Comparison of ENCODE assay signal across 8 cellular contexts in genomic region chr19:7904074-7905020, GRCh38. TPM values are rescaled to one million over a fixed set of nuclear protein-coding genes. Genes with fewer than 3 reads are reported as not detected.
DNase-seq lines count a peak whose midpoint lies in the region; ATAC-seq, FAIRE-seq and TF ChIP-seq lines count a peak whose summit lies in the region.

No MANE protein-coding gene starts in this region.

- ATAC-seq in GM19397 (IDR thresholded peaks at IDR 0.05; ENCODE audit: unreplicated experiment) (peak; percentile 30), HG03520 (IDR thresholded peaks at IDR 0.05; ENCODE audit: unreplicated experiment) (peak; percentile 26), omental fat pad (ENCODE audit: low FRiP score) (peak; percentile 5)
- peak; percentile 50 for ATAC-seq in activated CD8-positive, alpha-beta T cell treated with anti-CD3 and anti-CD28 coated beads for 36 hours

- POLR2A ChIA-PET in activated CD8-positive, alpha-beta T cell treated with anti-CD3 and anti-CD28 coated beads for 36 hours (lab: Charles Lee) = interaction anchor here (0.9 to 1.5 kb wide), 3 partner anchors 10 to 16 kb away, joined by 3 to 13 read pairs (median 13); partner anchors contain the start of genes SNAPC2 and TGFBR3L

- no peaks in the 10 kb centered on the region for H3K9me3 Mint-ChIP-seq in Calu3 (ENCODE audit: low read depth, unreplicated experiment)
- H3K9me3 Mint-ChIP-seq in activated CD8-positive, alpha-beta T cell treated with anti-CD3 and anti-CD28 coated beads for 36 hours = no peaks in the 10 kb centered on the region

- peak overlapping the region; percentile 81 for H3K4me3 ChIP-seq in fibroblast of mammary gland (ENCODE audit: control insufficient read depth, low read depth, low read length)

- H3K4me1 Mint-ChIP-seq in Calu3 (ENCODE audit: low read depth, unreplicated experiment) = peaks cover 16% of the 10 kb centered on the region
- peaks cover 18% of the 10 kb centered on the region for H3K4me1 Mint-ChIP-seq in activated CD8-positive, alpha-beta T cell treated with anti-CD3 and anti-CD28 coated beads for 36 hours (ENCODE audit: low read depth)

- BruUV-seq in Calu3 (replicated peaks; lab: Mats Ljungman, UMichigan) = TSS peak; percentile 69

- DNase-seq in Calu3 (no peak), fibroblast of mammary gland (ENCODE audit: low read depth) (no peak), omental fat pad (ENCODE audit: low spot score) (no peak), RCC 7860 (ENCODE audit: low spot score) (no peak), NCI-H1048 (lab: John Stamatoyannopoulos, UW) (no peak)
- DNase-seq in activated CD8-positive, alpha-beta T cell treated with anti-CD3 and anti-CD28 coated beads for 36 hours = peak; percentile 75

- intact Hi-C loops in Calu3 (cut with micrococcal nuclease; ENCODE audit: unreplicated experiment) = no loop called here
- intact Hi-C loops in activated CD8-positive, alpha-beta T cell treated with anti-CD3 and anti-CD28 coated beads for 36 hours (cut with micrococcal nuclease) = no loop called here

- TF ChIP-seq CTCF in Calu3 (IDR thresholded peaks at IDR 0.05; ENCODE audit: unreplicated experiment) (no peak), fibroblast of mammary gland (conservative IDR thresholded peaks at IDR 0.05; ENCODE audit: control insufficient read depth, insufficient read depth, low read depth, low read length) (no peak), omental fat pad (IDR thresholded peaks at IDR 0.05) (no peak)
- TF ChIP-seq CTCF in activated CD8-positive, alpha-beta T cell treated with anti-CD3 and anti-CD28 coated beads for 36 hours (IDR thresholded peaks at IDR 0.05) = no peak

- FAIRE-seq in RCC 7860 (lab: Jason Lieb, UNC) = no peak

- peaks cover 45% of the 10 kb centered on the region for H3K36me3 Mint-ChIP-seq in Calu3 (ENCODE audit: insufficient read depth, unreplicated experiment)
- H3K36me3 Mint-ChIP-seq in activated CD8-positive, alpha-beta T cell treated with anti-CD3 and anti-CD28 coated beads for 36 hours (ENCODE audit: low read depth) = peaks cover 15% of the 10 kb centered on the region

- H3K4me3 Mint-ChIP-seq in Calu3 (ENCODE audit: low read depth, unreplicated experiment) = peak overlapping the region; percentile 90
- H3K4me3 Mint-ChIP-seq in activated CD8-positive, alpha-beta T cell treated with anti-CD3 and anti-CD28 coated beads for 36 hours = peak overlapping the region; percentile 89

- peak overlapping the region; percentile 80 for H3K27ac Mint-ChIP-seq in Calu3 (ENCODE audit: unreplicated experiment)
- peak overlapping the region; percentile 91 for H3K27ac Mint-ChIP-seq in activated CD8-positive, alpha-beta T cell treated with anti-CD3 and anti-CD28 coated beads for 36 hours

- no peaks in the 10 kb centered on the region for H3K27me3 Mint-ChIP-seq in Calu3 (ENCODE audit: unreplicated experiment)
- no peaks in the 10 kb centered on the region for H3K27me3 Mint-ChIP-seq in activated CD8-positive, alpha-beta T cell treated with anti-CD3 and anti-CD28 coated beads for 36 hours

- CTCF ChIA-PET in Calu3 (lab: Charles Lee) = interaction anchor here (0.6 to 1.5 kb wide), 3 partner anchors 10 to 51 kb away, joined by 3 to 5 read pairs (median 4); no protein-coding TSS in a partner anchor
- CTCF ChIA-PET in activated CD8-positive, alpha-beta T cell treated with anti-CD3 and anti-CD28 coated beads for 36 hours (lab: Charles Lee) = interaction anchor here (0.6 to 1.5 kb wide), 9 partner anchors 13 to 307 kb away, joined by 3 to 10 read pairs (median 4); partner anchors contain the start of genes CTXN1, SNAPC2 and TIMM44

RNA-seq across cellular contexts. Expression of gene MAP2K7, which starts 0.7 kb away (rescaled TPM):
- total RNA-seq in Calu3 (2022) = 27.0 and 28.0 TPM in 2 replicates
- total RNA-seq in activated CD8-positive, alpha-beta T cell treated with anti-CD3 and anti-CD28 coated beads for 36 hours = 10 to 100 TPM; 36.8 to 37.0 TPM
- 10 to 100 TPM; 12.9 to 13.7 (median 13.6) TPM for total RNA-seq in omental fat pad

RNA-seq across cellular contexts. Expression of gene TGFBR3L, which starts 10.3 kb away (rescaled TPM):
- 0.94 and 1.6 TPM in 2 replicates for total RNA-seq in Calu3 (2022)
- total RNA-seq in activated CD8-positive, alpha-beta T cell treated with anti-CD3 and anti-CD28 coated beads for 36 hours = 1 to 10 TPM; 5.1 to 5.9 TPM
- not detected for total RNA-seq in omental fat pad

RNA-seq across cellular contexts. Expression of gene SNAPC2, which starts 15.8 kb away (rescaled TPM):
- total RNA-seq in Calu3 (2022) (12.1 and 16.4 TPM in 2 replicates), omental fat pad (10 to 100 TPM in 3 of 4 donors, 1 to 10 TPM in 1; 4.7 to 13.1 (median 12.3) TPM)
- total RNA-seq in activated CD8-positive, alpha-beta T cell treated with anti-CD3 and anti-CD28 coated beads for 36 hours = 10 to 100 TPM; 16.0 to 18.2 TPM

RNA-seq across cellular contexts. Expression of gene LRRC8E, which starts 16.0 kb away (rescaled TPM):
- total RNA-seq in Calu3 (2022) = 8.0 and 9.1 TPM in 2 replicates
- not detected for total RNA-seq in activated CD8-positive, alpha-beta T cell treated with anti-CD3 and anti-CD28 coated beads for 36 hours
- 1 to 10 TPM in 3 of 4 donors, under 1 TPM in 1; 0.79 to 6.5 (median 3.0) TPM for total RNA-seq in omental fat pad

RNA-seq across cellular contexts. Expression of gene CTXN1, which starts 21.6 kb away (rescaled TPM):
- total RNA-seq in Calu3 (2022) = 12.0 and 12.2 TPM in 2 replicates
- under 1 TPM; 0.74 to 0.87 TPM for total RNA-seq in activated CD8-positive, alpha-beta T cell treated with anti-CD3 and anti-CD28 coated beads for 36 hours
- total RNA-seq in omental fat pad = 1 to 10 TPM in 3 of 4 donors, not detected in 1; 1.6 to 3.7 (median 2.0) TPM
